ENCODE assay signal across 15 cellular contexts in genomic region chr11:373716-374551, GRCh38. TPM values are rescaled to one million over a fixed set of nuclear protein-coding genes. Genes with fewer than 3 reads are reported as not detected.
DNase-seq lines count a peak whose midpoint lies in the region; ATAC-seq and TF ChIP-seq lines count a peak whose summit lies in the region.
"Had no signal": no experiment of that assay in that cellular context is flagged by ENCODE, and none has a peak within 500 bp of the region (broad histone marks: within the 10 kb centered on the region; RNA-seq: fewer than 3 reads in every experiment).

No MANE protein-coding gene starts in this region.

- POLR2A ChIA-PET in HCT116 (lab: Charles Lee) = no interaction called here

- no peaks in the 10 kb centered on the region for H3K27me3 ChIP-seq in HCT116 (ENCODE audit: insufficient read depth, low read length)
- peaks cover 0 to 30% (median 10%) of the 10 kb centered on the region in 3 donors for H3K27me3 ChIP-seq in stomach
- H3K27me3 ChIP-seq: adrenal gland, pancreas had no signal

- no peaks in the 10 kb centered on the region for H3K36me3 Mint-ChIP-seq in effector memory CD8-positive, alpha-beta T cell (ENCODE audit: insufficient read depth)
- H3K36me3 Mint-ChIP-seq in nephron progenitor cell (ENCODE audit: low read depth) = peaks cover 45% of the 10 kb centered on the region

- peaks cover 19 to 37% of the 10 kb centered on the region in 2 donors for H3K27me3 Mint-ChIP-seq in effector memory CD8-positive, alpha-beta T cell
- H3K27me3 Mint-ChIP-seq in nephron progenitor cell (ENCODE audit: low read depth, poor library complexity) = peaks cover 3% of the 10 kb centered on the region

- DNase-seq in C1 segment of cervical spinal cord (lab: John Stamatoyannopoulos, UW) = peak in 9 of 14 donors; percentile 13 to 62 (median 38)
- DNase-seq in HCT116 (ENCODE audit: low read depth, low spot score) = no peak
- no peak for DNase-seq in effector memory CD8-positive, alpha-beta T cell
- DNase-seq in nephron progenitor cell = no peak
- no peak for DNase-seq in stomach
- DNase-seq in G401 (ENCODE audit: low spot score) = no peak
- DNase-seq: activated T-cell treated with anti-CD3 and anti-CD28 coated beads for 4 hours, adrenal gland, NCI-H2029, NCI-H82, SHP77 treated with DMSO at 0.1 percent for 48 hours, upper lobe of right lung had no signal

- H3K27ac Mint-ChIP-seq in effector memory CD8-positive, alpha-beta T cell = peak overlapping the region; percentile 94 to 95
- peak overlapping the region; percentile 69 for H3K27ac Mint-ChIP-seq in nephron progenitor cell

- H3K9me2 ChIP-seq in HCT116 (ENCODE audit: insufficient read depth) = no peaks in the 10 kb centered on the region

- in situ Hi-C loops in G401 (cut with HindIII; ENCODE audit: low sequenced_read_pairs) = no loop called here

- no peak overlapping the region for H2AFZ ChIP-seq in HCT116 (ENCODE audit: low read depth, low read length, poor library complexity, severe bottlenecking)

- CTCF ChIA-PET in HCT116 (lab: Charles Lee) = no interaction called here

- H3K4me1 ChIP-seq in HCT116 (ENCODE audit: control insufficient read depth in 1 of 2, insufficient read depth in 2 of 2, low read length in 2 of 2) = peaks cover 0 to 9% of the 10 kb centered on the region in 2 experiments; a peak in 1 of 4 replicates
- H3K4me1 ChIP-seq in stomach = peaks cover 0 to 8% (median 3%) of the 10 kb centered on the region in 4 donors
- H3K4me1 ChIP-seq: adrenal gland, pancreas, upper lobe of right lung had no signal

- BruUV-seq in HCT116 (replicated peaks; lab: Mats Ljungman, UMichigan) = no TSS peak

- RAD21 ChIA-PET in HCT116 (lab: Charles Lee; ENCODE audit: low non-redundant PET in 1 of 2, low total read pairs in 2 of 2, uncharacterized antibody in 2 of 2, unreplicated experiment in 2 of 2) = no interaction called here

- H3K9me3 ChIP-seq in HCT116 (ENCODE audit: control insufficient read depth in 1 of 2, insufficient read depth in 1 of 2, low read depth in 1 of 2, low read length in 2 of 2) (no peaks in the 10 kb centered on the region), stomach (no peaks in the 10 kb centered on the region)
- H3K9me3 ChIP-seq: adrenal gland, pancreas, upper lobe of right lung had no signal

- H3K9ac ChIP-seq in HCT116 (ENCODE audit: low read length) = no peak overlapping the region

- TF ChIP-seq POLR2A in HCT116 (IDR thresholded peaks at IDR 0.05; ENCODE audit: borderline replicate concordance, extremely low read depth, insufficient read depth, insufficient read length) (no peak), stomach (IDR thresholded peaks at IDR 0.05) (no peak)

- TF ChIP-seq CTCF in HCT116 (IDR thresholded peaks at IDR 0.05 in 2 of 3, conservative IDR thresholded peaks at IDR 0.05 in 1 of 3; ENCODE audit: borderline replicate concordance in 1 of 3, insufficient read depth in 1 of 3, low read depth in 2 of 3, low read length in 2 of 3) = no peak
- TF ChIP-seq CTCF in nephron progenitor cell (IDR thresholded peaks at IDR 0.05) = no peak
- no peak for TF ChIP-seq CTCF in stomach (IDR thresholded peaks at IDR 0.05)

- H3K36me3 ChIP-seq in HCT116 (ENCODE audit: control insufficient read depth in 1 of 2, insufficient read depth in 2 of 2, low read length in 2 of 2) (peaks cover 0 to 16% of the 10 kb centered on the region in 2 experiments; a peak in 1 of 4 replicates), stomach (no peaks in the 10 kb centered on the region)
- H3K36me3 ChIP-seq: adrenal gland, pancreas, upper lobe of right lung had no signal

- no peak for ATAC-seq in HCT116
- ATAC-seq in effector memory CD8-positive, alpha-beta T cell (replicated peaks) = no peak
- no peak for ATAC-seq in GM19397 (IDR thresholded peaks at IDR 0.05; ENCODE audit: unreplicated experiment)
- no peak for ATAC-seq in GM21381 (IDR thresholded peaks at IDR 0.05; ENCODE audit: unreplicated experiment)
- ATAC-seq: upper lobe of right lung had no signal

- no peak overlapping the region for H3K4me2 ChIP-seq in HCT116 (ENCODE audit: low read length)

- H3K27ac ChIP-seq in HCT116 (ENCODE audit: low read depth, low read length) (peak overlapping the region; percentile 50; the same call in 1 of the 2 replicates), stomach (no peak overlapping the region)
- H3K27ac ChIP-seq: adrenal gland, pancreas, upper lobe of right lung had no signal

- no peak overlapping the region for H3K4me3 Mint-ChIP-seq in effector memory CD8-positive, alpha-beta T cell
- H3K4me3 Mint-ChIP-seq in nephron progenitor cell = no peak overlapping the region

- intact Hi-C loops in HCT116 (cut with micrococcal nuclease) = no loop called here
- intact Hi-C loops in stomach (cut with DNase I; ENCODE audit: low total_unique reads) = no loop called here

- peaks cover 16% of the 10 kb centered on the region; the same call in 1 of the 2 replicates for H3K79me2 ChIP-seq in HCT116 (ENCODE audit: insufficient read depth, low read length)

- H3K4me1 Mint-ChIP-seq in effector memory CD8-positive, alpha-beta T cell (ENCODE audit: low read depth in 2 of 2) = peaks cover 10 to 11% of the 10 kb centered on the region in 2 donors
- peaks cover 12% of the 10 kb centered on the region for H3K4me1 Mint-ChIP-seq in nephron progenitor cell

- 77 to 91% (median 83%) methylated on average over 15 to 23 of the region's 23 CpGs for WGBS in stomach, 5 donors

- TF ChIP-seq EP300 in stomach (IDR thresholded peaks at IDR 0.05) = no peak

- H3K9me3 Mint-ChIP-seq in effector memory CD8-positive, alpha-beta T cell = no peaks in the 10 kb centered on the region
- peaks cover 3% of the 10 kb centered on the region for H3K9me3 Mint-ChIP-seq in nephron progenitor cell

- no peak for TF ChIP-seq RAD21 in HCT116 (IDR thresholded peaks at IDR 0.05; ENCODE audit: low read depth)

- H4K20me1 ChIP-seq in HCT116 (ENCODE audit: insufficient read depth) = no peaks in the 10 kb centered on the region

- H3K4me3 ChIP-seq in HCT116 (replicated peaks in 1 of 2; ENCODE audit: low read depth in 1 of 2, low read length in 2 of 2) (no peak overlapping the region), stomach (no peak overlapping the region)
- H3K4me3 ChIP-seq: adrenal gland, pancreas, upper lobe of right lung had no signal

TF ChIP-seq in HCT116, 20 proteins besides CTCF, POLR2A, EP300 and RAD21 (continues in another document):
- TF ChIP-seq MAX (IDR thresholded peaks at IDR 0.05) = no peak
- TF ChIP-seq CBX3 (IDR thresholded peaks at IDR 0.05; ENCODE audit: low read depth) = no peak
- no peak for TF ChIP-seq POLR2AphosphoS5 (IDR thresholded peaks at IDR 0.05; ENCODE audit: low read depth, low read length)
- TF ChIP-seq ELF1 (IDR thresholded peaks at IDR 0.05; ENCODE audit: borderline replicate concordance, low read depth) = no peak
- no peak for TF ChIP-seq ZNF274 (IDR thresholded peaks at IDR 0.05; ENCODE audit: low read depth, low read length)
- TF ChIP-seq CEBPB (IDR thresholded peaks at IDR 0.05; ENCODE audit: low read depth) = no peak
- no peak for TF ChIP-seq EGR1 (IDR thresholded peaks at IDR 0.05; ENCODE audit: low read depth)
- no peak for TF ChIP-seq SRF (IDR thresholded peaks at IDR 0.05; ENCODE audit: low read depth)
- no peak for TF ChIP-seq JUND (IDR thresholded peaks at IDR 0.05)
- no peak for TF ChIP-seq REST (IDR thresholded peaks at IDR 0.05; ENCODE audit: low read depth)

RNA-seq across cellular contexts. Expression of gene B4GALNT4, which starts 4.6 kb away (rescaled TPM):
- total RNA-seq in HCT116 (2021; ENCODE audit: unreplicated experiment) (54.3 TPM), stomach (1 to 10 TPM in 2 of 5 donors, under 1 TPM in 1, not detected in 2; 0.45 to 7.5 (median 4.2) TPM)
- polyA plus RNA-seq in HCT116 (2012) = 33.3 and 35.8 TPM in 2 replicates
- 1 to 10 TPM; 2.4 to 8.8 (median 4.4) TPM for polyA plus RNA-seq in stomach
- 27.4 and 32.1 TPM in 2 replicates for total RNA-seq in G401 (2014; rRNA removed; shearing (Covaris generic))

RNA-seq across cellular contexts. Expression of gene PKP3, which starts 20.1 kb away (rescaled TPM):
- total RNA-seq in HCT116 (2021; ENCODE audit: unreplicated experiment) (157 TPM), stomach (100 to 1,000 TPM in 3 of 5 donors, 10 to 100 TPM in 2; 26.3 to 356 (median 141) TPM)
- 124 and 128 TPM in 2 replicates for polyA plus RNA-seq in HCT116 (2012)
- polyA plus RNA-seq in stomach = 10 to 100 TPM; 31.1 to 94.5 (median 41.7) TPM
- 1.1 and 7.9 TPM in 2 replicates for total RNA-seq in G401 (2014; rRNA removed; shearing (Covaris generic))

RNA-seq across cellular contexts. Expression of gene SIGIRR, which starts 40.9 kb away (rescaled TPM):
- 85.6 TPM for total RNA-seq in HCT116 (2021; ENCODE audit: unreplicated experiment)
- 96.6 and 99.1 TPM in 2 replicates for polyA plus RNA-seq in HCT116 (2012)
- 100 to 1,000 TPM in 3 of 5 donors, 10 to 100 TPM in 2; 11.4 to 325 (median 110) TPM for total RNA-seq in stomach
- polyA plus RNA-seq in stomach = 100 to 1,000 TPM; 110 to 227 (median 164) TPM
- total RNA-seq in G401 (2014; rRNA removed; shearing (Covaris generic)) = 20.6 and 31.9 TPM in 2 replicates

RNA-seq across cellular contexts. Expression of gene IFITM3, which starts 53.3 kb away (rescaled TPM):
- total RNA-seq in HCT116 (2021; ENCODE audit: unreplicated experiment) (380 TPM), stomach (100 to 1,000 TPM in 3 of 5 donors, 10 to 100 TPM in 2; 11.9 to 271 (median 127) TPM)
- 1,265 and 1,477 TPM in 2 replicates for polyA plus RNA-seq in HCT116 (2012)
- polyA plus RNA-seq in stomach = 1,000 to 10,000 TPM in 1 of 3 donors, 100 to 1,000 TPM in 2; 538 to 1,128 (median 677) TPM
- 36.2 and 45.8 TPM in 2 replicates for total RNA-seq in G401 (2014; rRNA removed; shearing (Covaris generic))

Comparison
In these comparisons a context has a peak if more than half of its experiments do, and no peak if none do; other contexts are left out.
1. DNase-seq: peak in C1 segment of cervical spinal cord (9 of 14); none in HCT116 (single experiment), effector memory CD8-positive, alpha-beta T cell (0 of 3), nephron progenitor cell (single experiment), stomach (single experiment) and G401 (single experiment).